8 cellular contexts compared by ENCODE assay signal in genomic region chr11:118997627-118998387, GRCh38. TPM values are rescaled to one million over a fixed set of nuclear protein-coding genes. Genes with fewer than 3 reads are reported as not detected.
DNase-seq lines count a peak whose midpoint lies in the region; ATAC-seq and TF ChIP-seq lines count a peak whose summit lies in the region.

Gene CENATAC, plus strand, starts transcription at chr11:118998138. Its CDS starts 60 bp downstream, at chr11:118998198.

- H3K4me3 ChIP-seq in kidney epithelial cell (ENCODE audit: low read depth, low read length) = peak within 1 kb of the TSS; percentile 90

- H3K27me3 ChIP-seq in kidney epithelial cell (ENCODE audit: control insufficient read depth, insufficient read depth, low read length) = no peaks in the 10 kb centered on the region

- DNase-seq in Ammon's horn (ENCODE audit: low spot score) = peak; percentile 95
- DNase-seq in NCI-H460 (ENCODE audit: extremely low read depth, low read depth) = peak; percentile 84
- DNase-seq in activated CD4-positive, alpha-beta T cell treated with anti-CD3 and anti-CD28 coated beads for 24 hours (ENCODE audit: low read depth in 2 of 2) = peak; percentile 94
- peak; percentile 97 for DNase-seq in cerebellum (ENCODE audit: low spot score)
- peak; percentile 54 for DNase-seq in kidney epithelial cell (ENCODE audit: low read depth)
- DNase-seq in stimulated activated CD4-positive, alpha-beta T cell treated with anti-CD3 and anti-CD28 coated beads, Interleukin-15, amount 100 ng/mL, for 48 hours (ENCODE audit: low read depth in 2 of 2) = peak; percentile 90 to 95

- peaks cover 1% of the 10 kb centered on the region for H3K36me3 ChIP-seq in kidney epithelial cell (ENCODE audit: control insufficient read depth, insufficient read depth, low read length)

- TF ChIP-seq CTCF in kidney epithelial cell (IDR thresholded peaks at IDR 0.05; ENCODE audit: insufficient read depth, low read length, poor library complexity, severe bottlenecking) = no peak

- peak; percentile 92 for ATAC-seq in HG03432 (IDR thresholded peaks at IDR 0.05; ENCODE audit: unreplicated experiment)

- TF ChIP-seq POLR2A in GM19193 (IDR thresholded peaks at IDR 0.05; ENCODE audit: extremely low read depth, insufficient read depth, insufficient read length) = peak; percentile 90

RNA-seq across cellular contexts. Expression of gene CENATAC, which starts in this region (rescaled TPM):
- total RNA-seq in NCI-H460 (2014; rRNA removed; shearing (Covaris generic)) = 19.6 and 24.9 TPM in 2 replicates
- polyA plus RNA-seq in NCI-H460 (2014; cell fraction: nucleus; rRNA removed) = 125 and 207 TPM in 2 replicates
- total RNA-seq in cerebellum = 44.6 TPM
- 25.4 and 29.8 TPM in 2 replicates for total RNA-seq in kidney epithelial cell

Comparison
In these comparisons a context has a peak if more than half of its experiments do, and no peak if none do; other contexts are left out.
1. Peak in every context shown above with its lines: DNase-seq, ATAC-seq and H3K4me3 ChIP-seq.